In genomic region chr3:73069775-73070444, GRCh38 we compare ENCODE assay signal across 17 cellular contexts. TPM values are rescaled to one million over a fixed set of nuclear protein-coding genes. Genes with fewer than 3 reads are reported as not detected.
DNase-seq lines count a peak whose midpoint lies in the region; ATAC-seq, FAIRE-seq and TF ChIP-seq lines count a peak whose summit lies in the region.
"Had no signal": no experiment of that assay in that cellular context is flagged by ENCODE, and none has a peak within 500 bp of the region (broad histone marks: within the 10 kb centered on the region; RNA-seq: fewer than 3 reads in every experiment).

No MANE protein-coding gene starts in this region.

- no peaks in the 10 kb centered on the region for H3K23me2 ChIP-seq in H1 (ENCODE audit: low read depth, low read length)

- no peaks in the 10 kb centered on the region for H3K79me2 ChIP-seq in HCT116 (ENCODE audit: insufficient read depth, low read length)
- no peaks in the 10 kb centered on the region for H3K79me2 ChIP-seq in H1 (ENCODE audit: control insufficient read depth in 1 of 2, insufficient read depth in 2 of 2, low read length in 2 of 2)

- WGBS in H1 (ENCODE audit: extremely low coverage in 1 of 2, insufficient coverage in 1 of 2, insufficient read length in 1 of 2, insufficient replicate concordance in 2 of 2, low coverage in 1 of 2, low lambda C conversion rate in 2 of 2, missing lambda C conversion rate in 1 of 2), 2 experiments = 87% methylated on average over 14 of the region's 14 CpGs; no CpG with 5 or more reads in 1 of the 2 experiments

- no peaks in the 10 kb centered on the region for H3K27me3 ChIP-seq in HCT116 (ENCODE audit: insufficient read depth, low read length)
- no peaks in the 10 kb centered on the region for H3K27me3 ChIP-seq in H1 (replicated peaks in 1 of 4; ENCODE audit: control insufficient read depth in 3 of 4, extremely low read depth in 1 of 4, insufficient read depth in 3 of 4, low read length in 3 of 4)

- H3K4me2 ChIP-seq in HCT116 (ENCODE audit: low read length) (no peak overlapping the region), H1 (ENCODE audit: insufficient read depth in 1 of 2, low read depth in 2 of 2, low read length in 2 of 2) (no peak overlapping the region)
- H3K4me2 ChIP-seq: A549, KMS-11, PC-9 had no signal

- H3K4me3 Mint-ChIP-seq in type B pancreatic cell = no peak overlapping the region

- H3K79me1 ChIP-seq in H1 (ENCODE audit: low read depth, low read length) = no peaks in the 10 kb centered on the region; the same call in 1 of the 2 replicates

- no peak overlapping the region for H2BK15ac ChIP-seq in H1 (ENCODE audit: low read length)

- no peak for TF ChIP-seq POLR2A in HCT116 (IDR thresholded peaks at IDR 0.05; ENCODE audit: borderline replicate concordance, extremely low read depth, insufficient read depth, insufficient read length)
- peak; percentile 6 to 24; a peak in 1 of 3 replicates for TF ChIP-seq POLR2A in H1 (IDR thresholded peaks at IDR 0.05; ENCODE audit: control extremely low read depth in 1 of 2, low read depth in 2 of 2, low read length in 2 of 2)

- BruUV-seq in HCT116 (replicated peaks; lab: Mats Ljungman, UMichigan) = no TSS peak

- H3K9me3 Mint-ChIP-seq in type B pancreatic cell = no peaks in the 10 kb centered on the region

- H3K4me1 Mint-ChIP-seq in type B pancreatic cell (ENCODE audit: unreplicated experiment) = peaks cover 13% of the 10 kb centered on the region

- H2AFZ ChIP-seq in HCT116 (ENCODE audit: low read depth, low read length, poor library complexity, severe bottlenecking) (no peak overlapping the region), H1 (ENCODE audit: low read length) (no peak overlapping the region)
- H2AFZ ChIP-seq: PC-9 had no signal

- H3K27ac ChIP-seq in HCT116 (ENCODE audit: low read depth, low read length) (no peak overlapping the region), H1 (ENCODE audit: low read depth, low read length) (no peak overlapping the region)
- H3K27ac ChIP-seq: A549, KMS-11, PC-9, SK-N-MC had no signal

- no peak overlapping the region for H2BK20ac ChIP-seq in H1 (ENCODE audit: low read length)

- no peaks in the 10 kb centered on the region for H4K20me1 ChIP-seq in HCT116 (ENCODE audit: insufficient read depth)
- H4K20me1 ChIP-seq in H1 (replicated peaks in 1 of 2; ENCODE audit: control insufficient read depth in 1 of 2, insufficient read depth in 2 of 2, low read length in 2 of 2) = peaks cover 0 to 1% of the 10 kb centered on the region in 2 experiments

- intact Hi-C loops in Right ventricle myocardium superior (cut with DNase I) = no loop called here
- intact Hi-C loops in Right ventricle myocardium inferior (cut with DNase I) = no loop called here
- intact Hi-C loops in HCT116 (cut with micrococcal nuclease) = no loop called here

- RAD21 ChIA-PET in HCT116 (lab: Charles Lee; ENCODE audit: low non-redundant PET in 1 of 2, low total read pairs in 2 of 2, uncharacterized antibody in 2 of 2, unreplicated experiment in 2 of 2) = no interaction called here

- peaks cover 6% of the 10 kb centered on the region for H3K36me3 Mint-ChIP-seq in type B pancreatic cell

- no peaks in the 10 kb centered on the region for H3K27me3 Mint-ChIP-seq in type B pancreatic cell

- H2BK120ac ChIP-seq in H1 (replicated peaks; ENCODE audit: low read depth, low read length) = no peak overlapping the region

- H2BK5ac ChIP-seq in H1 (ENCODE audit: low read depth, low read length) = no peak overlapping the region

- peaks cover 4 to 13% of the 10 kb centered on the region in 2 experiments; a peak in 3 of 4 replicates for H3K36me3 ChIP-seq in HCT116 (ENCODE audit: control insufficient read depth in 1 of 2, insufficient read depth in 2 of 2, low read length in 2 of 2)
- peaks cover 1 to 22% (median 3%) of the 10 kb centered on the region in 4 experiments; a peak in 4 of 8 replicates for H3K36me3 ChIP-seq in H1 (ENCODE audit: control insufficient read depth in 2 of 4, insufficient read depth in 4 of 4, low read length in 3 of 4)

- H2BK12ac ChIP-seq in H1 (ENCODE audit: low read depth, low read length) = no peak overlapping the region

- H3K23ac ChIP-seq in H1 (ENCODE audit: insufficient read length) = no peak overlapping the region

- no peak for TF ChIP-seq CTCF in HCT116 (IDR thresholded peaks at IDR 0.05 in 2 of 3, conservative IDR thresholded peaks at IDR 0.05 in 1 of 3; ENCODE audit: borderline replicate concordance in 1 of 3, insufficient read depth in 1 of 3, low read depth in 2 of 3, low read length in 2 of 3)
- no peak for TF ChIP-seq CTCF in H1 (IDR thresholded peaks at IDR 0.05; ENCODE audit: control extremely low read depth in 1 of 3, insufficient read depth in 1 of 3, low read depth in 1 of 3, low read length in 3 of 3)
- TF ChIP-seq CTCF in type B pancreatic cell (conservative IDR thresholded peaks at IDR 0.05) = no peak

- no peak for TF ChIP-seq EP300 in H1 (IDR thresholded peaks at IDR 0.05; ENCODE audit: borderline replicate concordance in 1 of 2, low read depth in 2 of 2, low read length in 2 of 2)

- no peak overlapping the region for H3K18ac ChIP-seq in H1 (ENCODE audit: extremely low read depth, low read length)

- TF ChIP-seq RAD21 in HCT116 (IDR thresholded peaks at IDR 0.05; ENCODE audit: low read depth) = no peak
- TF ChIP-seq RAD21 in H1 (IDR thresholded peaks at IDR 0.05 in 1 of 2, conservative IDR thresholded peaks at IDR 0.05 in 1 of 2; ENCODE audit: low read depth in 2 of 2, low read length in 2 of 2) = no peak

- no peak overlapping the region for H2AK5ac ChIP-seq in H1 (ENCODE audit: low read depth, low read length)

- POLR2A ChIA-PET in HCT116 (lab: Charles Lee) = no interaction called here
- POLR2A ChIA-PET in H1 (lab: Charles Lee; ENCODE audit: partially characterized antibody) = interaction anchor here (1.3 to 1.9 kb wide), 2 partner anchors 73 to 81 kb away, joined by 3 to 8 read pairs; partner anchors contain the start of gene PPP4R2

- no peak overlapping the region for H3K4me3 ChIP-seq in HCT116 (replicated peaks in 1 of 2; ENCODE audit: low read depth in 1 of 2, low read length in 2 of 2)
- H3K4me3 ChIP-seq in H1 (ENCODE audit: extremely low read depth in 1 of 4, insufficient read depth in 2 of 4, low read depth in 3 of 4, low read length in 4 of 4) = no peak overlapping the region
- H3K4me3 ChIP-seq: A549, PC-9, SK-N-MC had no signal

- H3K27ac Mint-ChIP-seq in type B pancreatic cell = peak overlapping the region; percentile 49

- H3K4me1 ChIP-seq in HCT116 (ENCODE audit: control insufficient read depth in 1 of 2, insufficient read depth in 2 of 2, low read length in 2 of 2) (no peaks in the 10 kb centered on the region), H1 (replicated peaks in 1 of 4; ENCODE audit: control insufficient read depth in 3 of 4, insufficient read depth in 4 of 4, low read length in 3 of 4) (peaks cover 0 to 11% (median 3%) of the 10 kb centered on the region in 4 experiments; a peak in 4 of 7 replicates)
- H3K4me1 ChIP-seq: A549 had no signal

- H3K9me2 ChIP-seq in HCT116 (ENCODE audit: insufficient read depth) = no peaks in the 10 kb centered on the region

- H3K56ac ChIP-seq in H1 (replicated peaks; ENCODE audit: insufficient read length, low read depth, low read length) = no peak overlapping the region

- no peak overlapping the region for H3K14ac ChIP-seq in H1 (ENCODE audit: insufficient read length)

- no peak overlapping the region for H4K91ac ChIP-seq in H1 (replicated peaks; ENCODE audit: insufficient read length, low read length)

- no peak overlapping the region for H3K9ac ChIP-seq in HCT116 (ENCODE audit: low read length)
- no peak overlapping the region for H3K9ac ChIP-seq in H1 (replicated peaks in 1 of 4; ENCODE audit: extremely low read depth in 1 of 4, low read depth in 3 of 4, low read length in 3 of 4)
- H3K9ac ChIP-seq: KMS-11 had no signal

- DNase-seq in Right ventricle myocardium superior (no peak), Right ventricle myocardium inferior (ENCODE audit: missing footprints) (no peak), HCT116 (ENCODE audit: low read depth, low spot score) (no peak), H1 (ENCODE audit: low read depth in 1 of 2, low spot score in 2 of 2) (no peak), type B pancreatic cell (ENCODE audit: extremely low spot score, unreplicated experiment) (no peak), NCI-H146 (lab: John Stamatoyannopoulos, UW) (no peak)
- DNase-seq: C1 segment of cervical spinal cord, DND-41, GDM1, NCI-H1436 treated with DMSO at 0.1 percent for 48 hours, NCI-H2081 treated with DMSO at 0.1 percent for 48 hours, NCI-H510A, PC-9 had no signal

- H4K8ac ChIP-seq in H1 (ENCODE audit: extremely low read depth, insufficient read depth, low read length) = no peak overlapping the region

- no peak for FAIRE-seq in H1 (lab: Jason Lieb, UNC)
- FAIRE-seq: A549 had no signal

- H3K9me3 ChIP-seq in HCT116 (ENCODE audit: control insufficient read depth in 1 of 2, insufficient read depth in 1 of 2, low read depth in 1 of 2, low read length in 2 of 2) (no peaks in the 10 kb centered on the region), H1 (ENCODE audit: insufficient read depth in 2 of 2, low read depth in 1 of 2, low read length in 1 of 2) (no peaks in the 10 kb centered on the region)
- H3K9me3 ChIP-seq: A549 had no signal

- ATAC-seq in Right ventricle myocardium superior (ENCODE audit: poor library complexity) (peak; percentile 11), Right ventricle myocardium inferior (no peak), HCT116 (peak; percentile 25; the same call in 1 of the 2 replicates), GM21381 (IDR thresholded peaks at IDR 0.05; ENCODE audit: unreplicated experiment) (no peak)

- no peak overlapping the region for H3K4ac ChIP-seq in H1 (replicated peaks; ENCODE audit: insufficient read length, low read depth, low read length)

- CTCF ChIA-PET in HCT116 (lab: Charles Lee) (no interaction called here), H1 (lab: Charles Lee; ENCODE audit: partially characterized antibody) (interaction anchor here (1.0 kb wide), 1 partner anchor 17 kb away, joined by 3 read pairs; no protein-coding TSS in a partner anchor)

- no peak overlapping the region for H4K5ac ChIP-seq in H1 (ENCODE audit: insufficient read length, low read depth, low read length)

TF ChIP-seq in HCT116, 20 proteins besides CTCF, POLR2A, EP300 and RAD21 (continues in another document):
- TF ChIP-seq JUND (IDR thresholded peaks at IDR 0.05) = no peak

RNA-seq across cellular contexts. Expression of gene EBLN2, which starts 8.5 kb away (rescaled TPM):
- 1.2 TPM for total RNA-seq in Right ventricle myocardium superior
- total RNA-seq in Right ventricle myocardium inferior = 0.87 TPM
- total RNA-seq in HCT116 (2021; ENCODE audit: unreplicated experiment) = 5.1 TPM
- 1.5 and 2.0 TPM in 2 replicates for polyA plus RNA-seq in HCT116 (2012)
- total RNA-seq in H1 (2021; fragmentation: NEBNext Ultra II Directional; extraction: Animal tissue kit (Norgen Biotek cat#: 25700)) = 3.8 and 3.9 TPM in 2 replicates
- polyA plus RNA-seq in H1 (2011; rRNA removed) = 1.6 and 1.9 TPM in 2 replicates
- 2.9 TPM for polyA plus RNA-seq in H1 (2011; cell fraction: cytosol; rRNA removed)
- 4.4 TPM for polyA plus RNA-seq in H1 (2011; cell fraction: nucleus; rRNA removed)
- polyA plus RNA-seq in H1 (2012, experiment 1 of 2) = 2.7 to 5.3 TPM (median 3.4 TPM) in 4 replicates
- 0.58 TPM for polyA plus RNA-seq in H1 (2012, experiment 2 of 2)
- 2.6 TPM for polyA plus RNA-seq in H1 (2013, experiment 1 of 2)
- polyA plus RNA-seq in H1 (2013, experiment 2 of 2) = 2.3 TPM
- polyA minus RNA-seq in H1 (2011; rRNA and poly(A)+ RNA removed) = 14.4 and 16.5 TPM in 2 replicates
- 7.3 TPM for polyA minus RNA-seq in H1 (2011; cell fraction: cytosol; rRNA and poly(A)+ RNA removed)
- 27.0 TPM for polyA minus RNA-seq in H1 (2011; cell fraction: nucleus; rRNA and poly(A)+ RNA removed)
- total RNA-seq in type B pancreatic cell (ENCODE audit: low replicate concordance) = 6.3 and 6.4 TPM in 2 replicates

Comparison
In these comparisons a context has a peak if more than half of its experiments do, and no peak if none do; other contexts are left out.
1. ATAC-seq: peak in Right ventricle myocardium superior (single experiment) and HCT116 (single experiment); none in Right ventricle myocardium inferior (single experiment) and GM21381 (single experiment).